In genomic region chr7:13829231-13829630, GRCh38 we compare ENCODE assay signal across 25 cellular contexts.
"Had no signal": no experiment of that assay in that cellular context is flagged by ENCODE, and none has a peak within 500 bp of the region (broad histone marks: within the 10 kb centered on the region; RNA-seq: fewer than 3 reads in every experiment).

No MANE protein-coding gene starts in this region.

- H3K9me3 ChIP-seq: esophagus squamous epithelium, psoas muscle, spleen, suprapubic skin, tibial artery, upper lobe of right lung had no signal

- DNase-seq: activated CD4-positive, alpha-beta T cell treated with anti-CD3 and anti-CD28 coated beads for 36 hours; activated CD4-positive, CD25-positive, alpha-beta regulatory T cell; activated naive CD4-positive, alpha-beta T cell; activated T-cell treated with anti-CD3 and anti-CD28 coated beads for 4 hours; activated T-cell treated with anti-CD3 and anti-CD28 coated beads, Interleukin-2, amount 50 U/mL, for 72 hours; effector CD4-positive, alpha-beta T cell; esophagus squamous epithelium; head of caudate nucleus; hypothalamus; immature natural killer cell; kidney; left colon; naive B cell; nephron progenitor cell; psoas muscle; spleen; stimulated activated naive CD4-positive, alpha-beta T cell; tibial artery; upper lobe of right lung had no signal

- H3K4me3 ChIP-seq: esophagus squamous epithelium, psoas muscle, spleen, suprapubic skin, tibial artery, upper lobe of right lung had no signal

- H3K36me3 Mint-ChIP-seq: activated naive CD4-positive, alpha-beta T cell treated with anti-CD3 and anti-CD28 coated beads, Interleukin-2, amount 50 U/mL, for 72 hours; immature natural killer cell; naive B cell had no signal

- H3K4me1 Mint-ChIP-seq: activated CD4-positive, alpha-beta T cell treated with anti-CD3 and anti-CD28 coated beads for 36 hours; naive B cell had no signal

- H3K4me1 ChIP-seq: esophagus squamous epithelium, parathyroid adenoma, psoas muscle, upper lobe of right lung had no signal

- H3K27me3 ChIP-seq: esophagus squamous epithelium, spleen, suprapubic skin, tibial artery, upper lobe of right lung had no signal

- H3K27ac ChIP-seq: epithelial cell of prostate, esophagus squamous epithelium, parathyroid adenoma, psoas muscle, spleen, suprapubic skin, tibial artery, upper lobe of right lung had no signal

- H3K27ac Mint-ChIP-seq: activated CD4-positive, alpha-beta T cell treated with anti-CD3 and anti-CD28 coated beads for 36 hours; activated naive CD4-positive, alpha-beta T cell treated with anti-CD3 and anti-CD28 coated beads, Interleukin-2, amount 50 U/mL, for 72 hours; activated T-cell treated with anti-CD3 and anti-CD28 coated beads, Interleukin-2, amount 50 U/mL, for 72 hours; immature natural killer cell; naive B cell; nephron progenitor cell; T-helper 2 cell treated with Interferon-gamma antibody and Interleukin-4, amounts not matched to agents 5 μg/mL and 100 μg/mL, for 36 hours had no signal

- H3K27me3 Mint-ChIP-seq: activated CD4-positive, alpha-beta T cell treated with anti-CD3 and anti-CD28 coated beads for 36 hours; naive B cell had no signal

- ATAC-seq: activated CD4-positive, alpha-beta T cell treated with anti-CD3 and anti-CD28 coated beads for 36 hours; activated naive CD4-positive, alpha-beta T cell treated with anti-CD3 and anti-CD28 coated beads, Interleukin-2, amount 50 U/mL, for 72 hours; activated T-cell treated with anti-CD3 and anti-CD28 coated beads, Interleukin-2, amount 50 U/mL, for 72 hours; psoas muscle had no signal

- H3K36me3 ChIP-seq: esophagus squamous epithelium, spleen, suprapubic skin, tibial artery, upper lobe of right lung had no signal

- H3K79me2 ChIP-seq: parathyroid adenoma had no signal

- H2AFZ ChIP-seq: parathyroid adenoma had no signal

- H3K9me3 Mint-ChIP-seq: nephron progenitor cell had no signal

- H3K4me3 Mint-ChIP-seq: activated CD4-positive, alpha-beta T cell treated with anti-CD3 and anti-CD28 coated beads for 36 hours; activated T-cell treated with anti-CD3 and anti-CD28 coated beads, Interleukin-2, amount 50 U/mL, for 72 hours; central memory CD8-positive, alpha-beta T cell; immature natural killer cell; naive B cell; nephron progenitor cell; T-helper 2 cell treated with Interferon-gamma antibody and Interleukin-4, amounts not matched to agents 5 μg/mL and 100 μg/mL, for 36 hours had no signal
